ENCODE assay signal across 2 cellular contexts in the genomic region with DNA sequence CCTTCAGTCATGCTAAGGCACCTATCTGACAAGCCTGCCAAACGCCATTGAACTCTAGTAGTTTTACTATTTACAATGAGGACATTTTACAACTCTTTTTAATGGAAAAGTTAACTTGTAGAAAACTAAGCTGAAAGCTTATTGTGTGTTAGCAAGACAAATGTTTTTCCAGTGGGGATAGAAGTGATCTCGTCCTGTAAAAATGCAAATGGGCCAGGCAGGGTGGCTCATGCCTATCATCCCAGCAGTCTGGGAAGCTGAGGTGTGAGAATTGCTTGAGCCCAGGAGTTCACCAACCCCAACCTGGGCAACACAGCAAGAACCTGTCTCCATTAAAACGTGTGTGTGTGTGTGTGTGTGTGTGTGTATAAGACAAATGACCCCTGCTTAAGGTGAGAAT.
TF ChIP-seq lines count a peak whose summit lies in the region.

No MANE protein-coding gene starts in this region.

TF ChIP-seq in A549, 52 proteins besides CTCF, POLR2A, EP300 and RAD21 (continued from another document):
- no peak for TF ChIP-seq NPAS2 (CRISPR knock-in tag; IDR thresholded peaks at IDR 0.05; ENCODE audit: borderline replicate concordance)

TF ChIP-seq in GM23338, 12 proteins besides CTCF, POLR2A, EP300 and RAD21 (continued from another document):
- TF ChIP-seq, protein P1, sequence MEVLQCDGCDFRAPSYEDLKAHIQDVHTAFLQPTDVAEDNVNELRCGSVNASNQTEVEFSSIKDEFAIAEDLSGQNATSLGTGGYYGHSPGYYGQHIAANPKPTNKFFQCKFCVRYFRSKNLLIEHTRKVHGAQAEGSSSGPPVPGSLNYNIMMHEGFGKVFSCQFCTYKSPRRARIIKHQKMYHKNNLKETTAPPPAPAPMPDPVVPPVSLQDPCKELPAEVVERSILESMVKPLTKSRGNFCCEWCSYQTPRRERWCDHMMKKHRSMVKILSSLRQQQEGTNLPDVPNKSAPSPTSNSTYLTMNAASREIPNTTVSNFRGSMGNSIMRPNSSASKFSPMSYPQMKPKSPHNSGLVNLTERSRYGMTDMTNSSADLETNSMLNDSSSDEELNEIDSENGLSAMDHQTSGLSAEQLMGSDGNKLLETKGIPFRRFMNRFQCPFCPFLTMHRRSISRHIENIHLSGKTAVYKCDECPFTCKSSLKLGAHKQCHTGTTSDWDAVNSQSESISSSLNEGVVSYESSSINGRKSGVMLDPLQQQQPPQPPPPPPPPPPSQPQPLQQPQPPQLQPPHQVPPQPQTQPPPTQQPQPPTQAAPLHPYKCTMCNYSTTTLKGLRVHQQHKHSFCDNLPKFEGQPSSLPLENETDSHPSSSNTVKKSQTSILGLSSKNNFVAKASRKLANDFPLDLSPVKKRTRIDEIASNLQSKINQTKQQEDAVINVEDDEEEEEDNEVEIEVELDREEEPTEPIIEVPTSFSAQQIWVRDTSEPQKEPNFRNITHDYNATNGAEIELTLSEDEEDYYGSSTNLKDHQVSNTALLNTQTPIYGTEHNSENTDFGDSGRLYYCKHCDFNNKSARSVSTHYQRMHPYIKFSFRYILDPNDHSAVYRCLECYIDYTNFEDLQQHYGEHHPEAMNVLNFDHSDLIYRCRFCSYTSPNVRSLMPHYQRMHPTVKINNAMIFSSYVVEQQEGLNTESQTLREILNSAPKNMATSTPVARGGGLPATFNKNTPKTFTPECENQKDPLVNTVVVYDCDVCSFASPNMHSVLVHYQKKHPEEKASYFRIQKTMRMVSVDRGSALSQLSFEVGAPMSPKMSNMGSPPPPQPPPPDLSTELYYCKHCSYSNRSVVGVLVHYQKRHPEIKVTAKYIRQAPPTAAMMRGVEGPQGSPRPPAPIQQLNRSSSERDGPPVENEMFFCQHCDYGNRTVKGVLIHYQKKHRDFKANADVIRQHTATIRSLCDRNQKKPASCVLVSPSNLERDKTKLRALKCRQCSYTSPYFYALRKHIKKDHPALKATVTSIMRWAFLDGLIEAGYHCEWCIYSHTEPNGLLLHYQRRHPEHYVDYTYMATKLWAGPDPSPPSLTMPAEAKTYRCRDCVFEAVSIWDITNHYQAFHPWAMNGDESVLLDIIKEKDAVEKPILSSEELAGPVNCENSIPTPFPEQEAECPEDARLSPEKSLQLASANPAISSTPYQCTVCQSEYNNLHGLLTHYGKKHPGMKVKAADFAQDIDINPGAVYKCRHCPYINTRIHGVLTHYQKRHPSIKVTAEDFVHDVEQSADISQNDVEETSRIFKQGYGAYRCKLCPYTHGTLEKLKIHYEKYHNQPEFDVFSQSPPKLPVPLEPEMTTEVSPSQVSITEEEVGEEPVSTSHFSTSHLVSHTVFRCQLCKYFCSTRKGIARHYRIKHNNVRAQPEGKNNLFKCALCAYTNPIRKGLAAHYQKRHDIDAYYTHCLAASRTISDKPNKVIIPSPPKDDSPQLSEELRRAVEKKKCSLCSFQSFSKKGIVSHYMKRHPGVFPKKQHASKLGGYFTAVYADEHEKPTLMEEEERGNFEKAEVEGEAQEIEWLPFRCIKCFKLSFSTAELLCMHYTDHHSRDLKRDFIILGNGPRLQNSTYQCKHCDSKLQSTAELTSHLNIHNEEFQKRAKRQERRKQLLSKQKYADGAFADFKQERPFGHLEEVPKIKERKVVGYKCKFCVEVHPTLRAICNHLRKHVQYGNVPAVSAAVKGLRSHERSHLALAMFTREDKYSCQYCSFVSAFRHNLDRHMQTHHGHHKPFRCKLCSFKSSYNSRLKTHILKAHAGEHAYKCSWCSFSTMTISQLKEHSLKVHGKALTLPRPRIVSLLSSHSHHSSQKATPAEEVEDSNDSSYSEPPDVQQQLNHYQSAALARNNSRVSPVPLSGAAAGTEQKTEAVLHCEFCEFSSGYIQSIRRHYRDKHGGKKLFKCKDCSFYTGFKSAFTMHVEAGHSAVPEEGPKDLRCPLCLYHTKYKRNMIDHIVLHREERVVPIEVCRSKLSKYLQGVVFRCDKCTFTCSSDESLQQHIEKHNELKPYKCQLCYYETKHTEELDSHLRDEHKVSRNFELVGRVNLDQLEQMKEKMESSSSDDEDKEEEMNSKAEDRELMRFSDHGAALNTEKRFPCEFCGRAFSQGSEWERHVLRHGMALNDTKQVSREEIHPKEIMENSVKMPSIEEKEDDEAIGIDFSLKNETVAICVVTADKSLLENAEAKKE (CRISPR knock-in tag; IDR thresholded peaks at IDR 0.05), result no peak
- TF ChIP-seq NANOG (IDR thresholded peaks at IDR 0.05; ENCODE audit: borderline replicate concordance) (no peak), JUNB (IDR thresholded peaks at IDR 0.05; ENCODE audit: unreplicated experiment) (no peak), STAT1 (IDR thresholded peaks at IDR 0.05; ENCODE audit: unreplicated experiment) (no peak)
